In genomic region chr19:58328999-58329398, GRCh38 we compare ENCODE assay signal across 10 cellular contexts. TPM values are rescaled to one million over a fixed set of nuclear protein-coding genes. Genes with fewer than 3 reads are reported as not detected.
DNase-seq lines count a peak whose midpoint lies in the region; ATAC-seq and TF ChIP-seq lines count a peak whose summit lies in the region.
"Had no signal": no experiment of that assay in that cellular context is flagged by ENCODE, and none has a peak within 500 bp of the region (broad histone marks: within the 10 kb centered on the region; RNA-seq: fewer than 3 reads in every experiment).

No MANE protein-coding gene starts in this region.

- no peaks in the 10 kb centered on the region for H3K9me3 Mint-ChIP-seq in chondrocyte (ENCODE audit: low read depth)

- H3K4me3 ChIP-seq in upper lobe of right lung (no peak overlapping the region), smooth muscle cell (no peak overlapping the region), GM23248 (no peak overlapping the region)
- H3K4me3 ChIP-seq: right atrium auricular region had no signal

- H3K4me1 Mint-ChIP-seq in chondrocyte (ENCODE audit: low read depth), result peaks cover 6% of the 10 kb centered on the region

- H3K36me3 ChIP-seq in upper lobe of right lung (no peaks in the 10 kb centered on the region), smooth muscle cell (ENCODE audit: low read depth) (no peaks in the 10 kb centered on the region), GM23248 (ENCODE audit: low read depth) (no peaks in the 10 kb centered on the region)
- H3K36me3 ChIP-seq: right atrium auricular region had no signal

- H3K4me1 ChIP-seq in upper lobe of right lung, result peaks cover 11% of the 10 kb centered on the region
- H3K4me1 ChIP-seq in smooth muscle cell (ENCODE audit: low read depth), result peaks cover 5% of the 10 kb centered on the region
- H3K4me1 ChIP-seq in GM23248 (ENCODE audit: insufficient read depth), result peaks cover 19% of the 10 kb centered on the region

- no peak overlapping the region for H3K4me2 ChIP-seq in smooth muscle cell
- no peak overlapping the region for H3K4me2 ChIP-seq in GM23248 (ENCODE audit: unreplicated experiment)

- no peak for ATAC-seq in upper lobe of right lung

- no peak overlapping the region for H3K4me3 Mint-ChIP-seq in chondrocyte (ENCODE audit: unreplicated experiment)

- H3K27ac ChIP-seq in upper lobe of right lung, result no peak overlapping the region
- H3K27ac ChIP-seq in smooth muscle cell (ENCODE audit: low read depth), result no peak overlapping the region
- no peak overlapping the region for H3K27ac ChIP-seq in GM23248
- H3K27ac ChIP-seq: right atrium auricular region had no signal

- H3K9me2 ChIP-seq in GM23248 (ENCODE audit: insufficient read depth), result no peaks in the 10 kb centered on the region

- H3K9me3 ChIP-seq in upper lobe of right lung (no peaks in the 10 kb centered on the region), smooth muscle cell (replicated peaks; ENCODE audit: low read depth) (no peaks in the 10 kb centered on the region), GM23248 (ENCODE audit: low read depth) (no peaks in the 10 kb centered on the region)
- H3K9me3 ChIP-seq: right atrium auricular region had no signal

- peaks cover 10% of the 10 kb centered on the region for H3F3A ChIP-seq in smooth muscle cell (ENCODE audit: low read depth)
- peaks cover 15% of the 10 kb centered on the region for H3F3A ChIP-seq in GM23248 (ENCODE audit: insufficient read depth)

- no peaks in the 10 kb centered on the region for H3K27me3 ChIP-seq in upper lobe of right lung
- H3K27me3 ChIP-seq in smooth muscle cell (ENCODE audit: low read depth), result no peaks in the 10 kb centered on the region
- no peaks in the 10 kb centered on the region for H3K27me3 ChIP-seq in GM23248 (replicated peaks; ENCODE audit: insufficient read depth)
- H3K27me3 ChIP-seq: right atrium auricular region had no signal

- H3K27ac Mint-ChIP-seq in chondrocyte (ENCODE audit: unreplicated experiment), result no peak overlapping the region

- DNase-seq in stimulated activated CD4-positive, alpha-beta T cell treated with anti-CD3 and anti-CD28 coated beads, Interleukin-15, amount 100 ng/mL, for 24 hours, result peak; percentile 18
- DNase-seq in stimulated activated CD4-positive, alpha-beta T cell treated with anti-CD3 and anti-CD28 coated beads, Interleukin-2, amount 100 ng/mL, for 24 hours, result no peak
- peak; percentile 8 for DNase-seq in NCI-H1105 (lab: John Stamatoyannopoulos, UW)
- DNase-seq in chondrocyte (ENCODE audit: low spot score), result no peak
- DNase-seq in upper lobe of right lung, result no peak
- DNase-seq in COLO829 (ENCODE audit: low spot score), result no peak
- DNase-seq in smooth muscle cell (lab: John Stamatoyannopoulos, UW; ENCODE audit: unreplicated experiment), result no peak
- no peak for DNase-seq in GM23248
- DNase-seq: activated CD8-positive, alpha-beta memory T cell treated with anti-CD3 and anti-CD28 coated beads, Interleukin-2, amount 50 U/mL, for 48 hours had no signal

- peaks cover 10% of the 10 kb centered on the region for H4K20me1 ChIP-seq in smooth muscle cell (ENCODE audit: low read depth)
- no peaks in the 10 kb centered on the region for H4K20me1 ChIP-seq in GM23248 (ENCODE audit: insufficient read depth)

- peaks cover 47% of the 10 kb centered on the region for H3K79me2 ChIP-seq in smooth muscle cell (ENCODE audit: low read depth)
- H3K79me2 ChIP-seq in GM23248 (ENCODE audit: insufficient read depth), result peaks cover 64% of the 10 kb centered on the region

- in situ Hi-C loops in GM23248 (cut with MboI), result no loop called here

- H3K27me3 Mint-ChIP-seq in chondrocyte (ENCODE audit: low read depth), result no peaks in the 10 kb centered on the region

- WGBS in smooth muscle cell (ENCODE audit: low lambda C conversion rate), result 30% methylated on average over 10 of the region's 10 CpGs
- 56% methylated on average over 10 of the region's 10 CpGs for WGBS in GM23248 (ENCODE audit: low coverage in 1 of 2, low lambda C conversion rate in 2 of 2, missing lambda C conversion rate in 2 of 2), 2 experiments

- peak; percentile 38 for TF ChIP-seq CTCF in chondrocyte (IDR thresholded peaks at IDR 0.05)
- TF ChIP-seq CTCF in upper lobe of right lung (IDR thresholded peaks at IDR 0.05), result peak; percentile 12
- TF ChIP-seq CTCF in smooth muscle cell (IDR thresholded peaks at IDR 0.05; ENCODE audit: borderline replicate concordance, insufficient read depth, poor library complexity, severe bottlenecking), result no peak

- H2AFZ ChIP-seq in smooth muscle cell (ENCODE audit: low read depth) (no peak overlapping the region), GM23248 (no peak overlapping the region)

- intact Hi-C loops in upper lobe of right lung (cut with DNase I), result no loop called here

- H3K36me3 Mint-ChIP-seq in chondrocyte (ENCODE audit: low read depth), result no peaks in the 10 kb centered on the region

- no peak overlapping the region for H3K9ac ChIP-seq in smooth muscle cell (ENCODE audit: low read depth)
- no peak overlapping the region for H3K9ac ChIP-seq in GM23248

RNA-seq across cellular contexts. Expression of gene ZSCAN22, which starts 2.2 kb away (rescaled TPM):
- total RNA-seq in chondrocyte (2.8 to 3.2 TPM (median 3.0 TPM) in 3 replicates), upper lobe of right lung (4.0 TPM), smooth muscle cell (1.7 and 2.2 TPM in 2 replicates)
- polyA plus RNA-seq in smooth muscle cell (2.4 and 2.5 TPM in 2 replicates), GM23248 (2016; fragmentation: Nextera tagmentation; extraction: Ambion mirVana) (1.5 and 2.1 TPM in 2 replicates)
- 1.8 and 3.4 TPM in 2 replicates for total RNA-seq in GM23248 (2014; rRNA removed; shearing (Covaris generic))

RNA-seq across cellular contexts. Expression of gene ERVK3-1, which starts 23.8 kb away (rescaled TPM):
- 25.3 to 29.4 TPM (median 26.0 TPM) in 3 replicates for total RNA-seq in chondrocyte
- total RNA-seq in upper lobe of right lung, result 34.8 TPM
- 46.4 and 93.9 TPM in 2 replicates for total RNA-seq in smooth muscle cell
- polyA plus RNA-seq in smooth muscle cell, result 46.5 and 57.7 TPM in 2 replicates
- total RNA-seq in GM23248 (2014; rRNA removed; shearing (Covaris generic)), result 33.7 and 35.0 TPM in 2 replicates
- 40.2 and 41.3 TPM in 2 replicates for polyA plus RNA-seq in GM23248 (2016; fragmentation: Nextera tagmentation; extraction: Ambion mirVana)

RNA-seq across cellular contexts. Expression of gene A1BG, which starts 24.3 kb away (rescaled TPM):
- total RNA-seq in chondrocyte (49.7 to 53.8 TPM (median 50.2 TPM) in 3 replicates), upper lobe of right lung (12.7 TPM), smooth muscle cell (77.8 and 92.3 TPM in 2 replicates)
- polyA plus RNA-seq in smooth muscle cell (114 and 133 TPM in 2 replicates), GM23248 (2016; fragmentation: Nextera tagmentation; extraction: Ambion mirVana) (31.3 and 34.3 TPM in 2 replicates)
- 22.0 and 63.7 TPM in 2 replicates for total RNA-seq in GM23248 (2014; rRNA removed; shearing (Covaris generic))

RNA-seq across cellular contexts. Expression of gene ZNF497, which starts 33.6 kb away (rescaled TPM):
- total RNA-seq in chondrocyte, result 0.65 to 0.69 TPM (median 0.68 TPM) in 3 replicates
- total RNA-seq in upper lobe of right lung, result 1.4 TPM
- 0.58 and 1.3 TPM in 2 replicates for total RNA-seq in smooth muscle cell
- polyA plus RNA-seq in smooth muscle cell, result 4.6 and 6.1 TPM in 2 replicates
- total RNA-seq in GM23248 (2014; rRNA removed; shearing (Covaris generic)), result 0.38 and 0.97 TPM in 2 replicates
- 0.65 and 0.72 TPM in 2 replicates for polyA plus RNA-seq in GM23248 (2016; fragmentation: Nextera tagmentation; extraction: Ambion mirVana)

RNA-seq across cellular contexts. Expression of gene ZNF8, which starts 50.2 kb away (rescaled TPM):
- total RNA-seq in chondrocyte, result 7.9 to 9.2 TPM (median 8.1 TPM) in 3 replicates
- 6.0 TPM for total RNA-seq in upper lobe of right lung
- total RNA-seq in smooth muscle cell, result 6.6 and 7.8 TPM in 2 replicates
- 1.1 and 1.8 TPM in 2 replicates for polyA plus RNA-seq in smooth muscle cell
- 4.0 and 5.7 TPM in 2 replicates for total RNA-seq in GM23248 (2014; rRNA removed; shearing (Covaris generic))
- polyA plus RNA-seq in GM23248 (2016; fragmentation: Nextera tagmentation; extraction: Ambion mirVana), result 1.1 and 1.2 TPM in 2 replicates

Comparison
In these comparisons a context has a peak if more than half of its experiments do, and no peak if none do; other contexts are left out.
1. DNase-seq: peak in stimulated activated CD4-positive, alpha-beta T cell treated with anti-CD3 and anti-CD28 coated beads, Interleukin-15, amount 100 ng/mL, for 24 hours (single experiment) and NCI-H1105 (single experiment); none in stimulated activated CD4-positive, alpha-beta T cell treated with anti-CD3 and anti-CD28 coated beads, Interleukin-2, amount 100 ng/mL, for 24 hours (0 of 2), chondrocyte (single experiment), upper lobe of right lung (single experiment), COLO829 (single experiment), smooth muscle cell (single experiment) and GM23248 (single experiment).